14 cellular contexts compared by ENCODE assay signal in genomic region chr5:43674536-43674935, GRCh38.
"Had no signal": no experiment of that assay in that cellular context is flagged by ENCODE, and none has a peak within 500 bp of the region (broad histone marks: within the 10 kb centered on the region; RNA-seq: fewer than 3 reads in every experiment).

No MANE protein-coding gene starts in this region.

- H3K9me3 ChIP-seq: breast epithelium, suprapubic skin had no signal

- H3K27ac ChIP-seq: breast epithelium, suprapubic skin had no signal

- ATAC-seq: activated CD8-positive, alpha-beta T cell treated with anti-CD3 and anti-CD28 coated beads for 36 hours; activated T-cell treated with anti-CD3 and anti-CD28 coated beads, Interleukin-2, amount 50 U/mL, for 72 hours; natural killer cell treated with Interleukin-12 subunit alpha and Interleukin-12 subunit beta and Interleukin-15 and Interleukin-18, amount 100 ng/mL, for 72 hours; right cardiac atrium had no signal

- H3K36me3 ChIP-seq: breast epithelium had no signal

- DNase-seq: activated B cell treated with CpG ODN at 0.5 μM for 24 hours; activated CD4-positive, alpha-beta T cell treated with anti-CD3 and anti-CD28 coated beads for 48 hours; activated CD8-positive, alpha-beta memory T cell treated with anti-CD3 and anti-CD28 coated beads, Interleukin-2, amount 50 U/mL, for 4 hours; activated CD8-positive, alpha-beta T cell treated with anti-CD3 and anti-CD28 coated beads for 36 hours; activated gamma-delta T cell; activated T-cell treated with anti-CD3 and anti-CD28 coated beads, Interleukin-2, amount 50 U/mL, for 72 hours; anterior cingulate cortex; occipital lobe; right cardiac atrium; trophoblast cell had no signal

- H3K4me2 ChIP-seq: smooth muscle cell had no signal

- H3K4me1 ChIP-seq: breast epithelium, suprapubic skin had no signal

- H3K27me3 ChIP-seq: breast epithelium, suprapubic skin had no signal

- H3K4me3 ChIP-seq: breast epithelium, smooth muscle cell, suprapubic skin had no signal
